In the genomic region with DNA sequence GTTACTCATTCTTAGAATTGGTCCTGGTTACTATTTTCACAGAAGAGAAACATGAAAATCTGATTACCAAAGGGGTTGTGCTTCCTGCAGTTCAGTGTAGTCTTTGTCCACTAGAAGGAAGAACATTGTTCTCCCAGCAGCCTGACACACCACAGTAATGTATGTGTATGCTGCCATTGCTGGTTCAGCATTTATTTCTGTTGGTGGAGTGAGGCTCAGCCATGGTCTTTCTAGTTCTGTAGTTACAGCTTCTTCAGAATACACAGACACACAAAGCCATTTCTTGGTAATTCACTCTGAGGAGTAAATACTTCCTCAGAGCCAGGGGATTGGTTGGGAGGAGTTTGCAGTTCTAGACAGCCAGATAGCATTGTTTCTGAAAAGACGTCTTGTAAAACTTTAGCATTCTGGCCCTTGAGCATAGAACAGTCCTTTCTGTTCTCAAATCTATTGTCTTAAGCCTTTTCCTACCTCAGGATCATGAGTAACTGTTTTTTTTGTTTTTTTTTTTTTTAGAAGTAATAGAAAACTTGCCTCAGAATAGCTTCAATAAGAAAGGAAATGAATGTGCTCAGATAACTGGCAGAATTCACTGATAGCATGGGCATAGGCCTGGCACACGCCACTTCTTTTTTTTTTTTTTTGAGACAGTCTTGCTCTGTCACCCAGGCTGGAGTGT, we compare ENCODE assay signal across 8 cellular contexts.
DNase-seq lines count a peak whose midpoint lies in the region; ATAC-seq and TF ChIP-seq lines count a peak whose summit lies in the region.
"Not testable (repeated sequence)": the region's sequence is repeated elsewhere in the genome, so short reads cannot be mapped to it uniquely, and the experiment has no call there.

No MANE protein-coding gene starts in this region.

- peak overlapping the region; percentile 74 for H3K27ac Mint-ChIP-seq in endothelial cell (ENCODE audit: unreplicated experiment)

- H3K4me1 ChIP-seq in neuronal stem cell (ENCODE audit: control insufficient read depth in 2 of 2, insufficient read depth in 1 of 2, low read depth in 1 of 2, low read length in 2 of 2), result not testable (repeated sequence)

- not testable (repeated sequence) for H3K4me2 ChIP-seq in neuronal stem cell (ENCODE audit: insufficient read depth, low read length, poor library complexity, severe bottlenecking)

- H2AK5ac ChIP-seq in neuronal stem cell (ENCODE audit: low read depth, low read length), result not testable (repeated sequence)

- H3K14ac ChIP-seq in neuronal stem cell (ENCODE audit: low read length), result not testable (repeated sequence)

- not testable (repeated sequence) for H3K36me3 ChIP-seq in neuronal stem cell (replicated peaks in 1 of 2; ENCODE audit: control insufficient read depth in 2 of 2, insufficient read depth in 2 of 2, low read length in 2 of 2)

- not testable (repeated sequence) for H3K9me3 ChIP-seq in neuronal stem cell (replicated peaks in 1 of 2; ENCODE audit: control insufficient read depth in 2 of 2, insufficient read depth in 1 of 2, low read depth in 1 of 2, low read length in 2 of 2)

- H3K4me3 Mint-ChIP-seq in endothelial cell (ENCODE audit: unreplicated experiment), result not testable (repeated sequence)

- not testable (repeated sequence) for H2BK120ac ChIP-seq in neuronal stem cell (ENCODE audit: low read depth, low read length)

- H2AFZ ChIP-seq in neuronal stem cell (ENCODE audit: low read length), result peak overlapping the region; percentile 67

- H3K4me3 ChIP-seq in neuronal stem cell (ENCODE audit: low read length in 2 of 2), result not testable (repeated sequence)

- H4K91ac ChIP-seq in neuronal stem cell (ENCODE audit: low read depth, low read length, poor library complexity), result not testable (repeated sequence)

- H3K36me3 Mint-ChIP-seq in endothelial cell (ENCODE audit: low read depth, unreplicated experiment), result not testable (repeated sequence)

- H2BK5ac ChIP-seq in neuronal stem cell (ENCODE audit: low read length), result not testable (repeated sequence)

- H2BK15ac ChIP-seq in neuronal stem cell (ENCODE audit: low read length), result not testable (repeated sequence)

- H3K9me3 Mint-ChIP-seq in endothelial cell (ENCODE audit: unreplicated experiment), result not testable (repeated sequence)

- not testable (repeated sequence) for H3K23ac ChIP-seq in neuronal stem cell (ENCODE audit: low read depth, low read length, poor library complexity)

- not testable (repeated sequence) for H3K79me1 ChIP-seq in neuronal stem cell (ENCODE audit: low read depth, low read length)

- not testable (repeated sequence) for H3K4ac ChIP-seq in neuronal stem cell (ENCODE audit: low read length)

- peak; percentile 43 for DNase-seq in SK-MEL-5 (ENCODE audit: low read depth, low spot score)
- not testable (repeated sequence) for DNase-seq in endothelial cell (ENCODE audit: low spot score); neuronal stem cell (ENCODE audit: low spot score)

- H3K27me3 Mint-ChIP-seq in endothelial cell (ENCODE audit: unreplicated experiment), result not testable (repeated sequence)

- no CpG with 5 or more reads among the region's 2 CpGs for WGBS in neuronal stem cell (ENCODE audit: extremely low coverage in 2 of 2, insufficient read length in 2 of 2, insufficient replicate concordance in 1 of 2), 2 donors

- H2BK12ac ChIP-seq in neuronal stem cell (ENCODE audit: low read length), result not testable (repeated sequence)

- ATAC-seq in GM18519 (IDR thresholded peaks at IDR 0.05; ENCODE audit: low FRiP score, unreplicated experiment), result peak; percentile 48
- peak; percentile 75 for ATAC-seq in GM19463 (IDR thresholded peaks at IDR 0.05; ENCODE audit: unreplicated experiment)
- ATAC-seq in GM21786 (IDR thresholded peaks at IDR 0.05; ENCODE audit: unreplicated experiment), result peak; percentile 53
- ATAC-seq in HG02884 (IDR thresholded peaks at IDR 0.05; ENCODE audit: unreplicated experiment), result peak; percentile 76
- ATAC-seq in HG03354 (IDR thresholded peaks at IDR 0.05; ENCODE audit: poor library complexity, severe bottlenecking, unreplicated experiment), result peak; percentile 82

- not testable (repeated sequence) for H3K9ac ChIP-seq in neuronal stem cell (ENCODE audit: low read depth, low read length, poor library complexity)

- not testable (repeated sequence) for TF ChIP-seq CTCF in endothelial cell (IDR thresholded peaks at IDR 0.05; ENCODE audit: unreplicated experiment)

- in situ Hi-C loops in SK-MEL-5 (cut with HindIII; ENCODE audit: low pct_unique_long_range_greater_than_20kb, low sequenced_read_pairs), result not testable (repeated sequence)

- not testable (repeated sequence) for H3K4me1 Mint-ChIP-seq in endothelial cell (ENCODE audit: unreplicated experiment)

- H3K18ac ChIP-seq in neuronal stem cell (ENCODE audit: low read length), result not testable (repeated sequence)

- H4K8ac ChIP-seq in neuronal stem cell (ENCODE audit: low read depth, low read length), result not testable (repeated sequence)

- not testable (repeated sequence) for H3K27ac ChIP-seq in neuronal stem cell (replicated peaks; ENCODE audit: low read length)

- H3K27me3 ChIP-seq in neuronal stem cell (ENCODE audit: control insufficient read depth in 3 of 3, insufficient read depth in 3 of 3, low read depth in 1 of 3, low read length in 3 of 3), result not testable (repeated sequence)
